8 cellular contexts compared by ENCODE assay signal in genomic region chr4:15004701-15005301, GRCh38. TPM values are rescaled to one million over a fixed set of nuclear protein-coding genes. Genes with fewer than 3 reads are reported as not detected.
DNase-seq lines count a peak whose midpoint lies in the region; ATAC-seq and TF ChIP-seq lines count a peak whose summit lies in the region.

No MANE protein-coding gene starts in this region.

- H3K9ac ChIP-seq in BLaER1 treated with 17β-estradiol and CSF1 and Interleukin-3, amounts not matched to agents 10 nM and 100 nM: peak overlapping the region; percentile 90 to 99 (median 95)
- H3K9ac ChIP-seq in neural cell (ENCODE audit: low read length): peak overlapping the region; percentile 96

- ATAC-seq in GM21825 (IDR thresholded peaks at IDR 0.05; ENCODE audit: unreplicated experiment) (peak; percentile 7), Panc1 (no peak), GM18873 (IDR thresholded peaks at IDR 0.05; ENCODE audit: low FRiP score, unreplicated experiment) (no peak)

- TF ChIP-seq CTCF in Panc1 (IDR thresholded peaks at IDR 0.05): no peak
- no peak for TF ChIP-seq CTCF in foreskin fibroblast (IDR thresholded peaks at IDR 0.05; ENCODE audit: low read depth, low read length)
- no peak for TF ChIP-seq CTCF in neural cell (IDR thresholded peaks at IDR 0.05; ENCODE audit: poor library complexity, severe bottlenecking)
- TF ChIP-seq CTCF in testis (IDR thresholded peaks at IDR 0.05): no peak

- no peaks in the 10 kb centered on the region for H3K9me3 ChIP-seq in BLaER1 treated with 17β-estradiol and CSF1 and Interleukin-3, amounts not matched to agents 10 nM and 100 nM (replicated peaks in 1 of 11)
- H3K9me3 ChIP-seq in Panc1 (ENCODE audit: control insufficient read depth, insufficient read depth, low read depth, low read length) (no peaks in the 10 kb centered on the region), neural cell (ENCODE audit: low read length) (no peaks in the 10 kb centered on the region), testis (no peaks in the 10 kb centered on the region)

- DNase-seq in Panc1 (ENCODE audit: low read depth, low spot score): no peak
- peak; percentile 12 for DNase-seq in activated gamma-delta T cell treated with Interleukin-2 at 50 U/mL for 16 hours
- peak; percentile 21 to 49 for DNase-seq in foreskin fibroblast
- DNase-seq in testis: peak; percentile 80

- no peak for TF ChIP-seq EP300 in neural cell (conservative IDR thresholded peaks at IDR 0.05; ENCODE audit: poor library complexity, severe bottlenecking)

- no TSS peak for BruUV-seq in Panc1 (replicated peaks; lab: Mats Ljungman, UMichigan)

- H3K4me3 ChIP-seq in BLaER1 treated with 17β-estradiol and CSF1 and Interleukin-3, amounts not matched to agents 10 nM and 100 nM: peak overlapping the region; percentile 80 to 100 (median 92)
- H3K4me3 ChIP-seq in Panc1 (ENCODE audit: low read depth in 2 of 2, low read length in 2 of 2): peak overlapping the region; percentile 72 to 80
- H3K4me3 ChIP-seq in foreskin fibroblast (ENCODE audit: low read depth in 1 of 2, low read length in 2 of 2): peak overlapping the region; percentile 79 to 81
- peak overlapping the region; percentile 93 for H3K4me3 ChIP-seq in neural cell (ENCODE audit: low read length)
- peak overlapping the region; percentile 88 to 95 for H3K4me3 ChIP-seq in testis

- peaks cover 20 to 53% (median 30%) of the 10 kb centered on the region in 11 experiments for H4K20me1 ChIP-seq in BLaER1 treated with 17β-estradiol and CSF1 and Interleukin-3, amounts not matched to agents 10 nM and 100 nM
- H4K20me1 ChIP-seq in neural cell (ENCODE audit: insufficient read depth): no peaks in the 10 kb centered on the region

- TF ChIP-seq POLR2A in testis (IDR thresholded peaks at IDR 0.05): no peak

- peak overlapping the region; percentile 92 to 99 (median 95); a peak in 21 of 22 replicates for H3K27ac ChIP-seq in BLaER1 treated with 17β-estradiol and CSF1 and Interleukin-3, amounts not matched to agents 10 nM and 100 nM
- H3K27ac ChIP-seq in Panc1 (ENCODE audit: low read length) (peak overlapping the region; percentile 58), neural cell (ENCODE audit: low read length) (no peak overlapping the region), testis (peak overlapping the region; percentile 97 to 99)

- CTCF ChIA-PET in Panc1 (lab: Charles Lee): no interaction called here

- H3F3A ChIP-seq in neural cell (ENCODE audit: insufficient read depth, low read length, poor library complexity, severe bottlenecking): no peaks in the 10 kb centered on the region

- peaks cover 0 to 38% (median 19%) of the 10 kb centered on the region in 10 experiments; a peak in 18 of 20 replicates for H3K4me1 ChIP-seq in BLaER1 treated with 17β-estradiol and CSF1 and Interleukin-3, amounts not matched to agents 10 nM and 100 nM
- H3K4me1 ChIP-seq in Panc1 (ENCODE audit: control insufficient read depth, insufficient read depth, low read length) (no peaks in the 10 kb centered on the region), testis (peaks cover 12% of the 10 kb centered on the region)

- H3K79me2 ChIP-seq in neural cell (replicated peaks; ENCODE audit: insufficient read depth, low read length): peaks cover 36% of the 10 kb centered on the region

- no peak overlapping the region for H2AFZ ChIP-seq in neural cell (ENCODE audit: low read depth, low read length)

- H3K9me2 ChIP-seq in neural cell (ENCODE audit: insufficient read depth, low read length): no peaks in the 10 kb centered on the region

- peaks cover 0 to 34% (median 29%) of the 10 kb centered on the region in 11 experiments; a peak in 19 of 22 replicates for H3K27me3 ChIP-seq in BLaER1 treated with 17β-estradiol and CSF1 and Interleukin-3, amounts not matched to agents 10 nM and 100 nM
- H3K27me3 ChIP-seq in Panc1 (ENCODE audit: control insufficient read depth, insufficient read depth, low read length): no peaks in the 10 kb centered on the region
- no peaks in the 10 kb centered on the region for H3K27me3 ChIP-seq in neural cell (ENCODE audit: insufficient read depth, low read depth, low read length)
- no peaks in the 10 kb centered on the region for H3K27me3 ChIP-seq in testis

- peaks cover 0 to 28% (median 6%) of the 10 kb centered on the region in 11 experiments; a peak in 10 of 22 replicates for H3K36me3 ChIP-seq in BLaER1 treated with 17β-estradiol and CSF1 and Interleukin-3, amounts not matched to agents 10 nM and 100 nM
- H3K36me3 ChIP-seq in Panc1 (ENCODE audit: control insufficient read depth, insufficient read depth, low read length) (no peaks in the 10 kb centered on the region; the same call in 1 of the 2 replicates), neural cell (ENCODE audit: insufficient read depth, low read length) (no peaks in the 10 kb centered on the region), testis (ENCODE audit: low read depth, missing control alignments) (no peaks in the 10 kb centered on the region)

- TF ChIP-seq RAD21 in neural cell (conservative IDR thresholded peaks at IDR 0.05): no peak

- WGBS in testis, 2 donors: 0 to 3% methylated on average over 25 to 45 of the region's 46 CpGs

- intact Hi-C loops in Panc1 (cut with micrococcal nuclease; ENCODE audit: unreplicated experiment) (no loop called here), testis (cut with DNase I; ENCODE audit: low total_unique reads) (no loop called here)

- in situ Hi-C loops in Panc1 (cut with HindIII; ENCODE audit: low pct_unique_long_range_greater_than_20kb, low sequenced_read_pairs): no loop called here

- POLR2A ChIA-PET in Panc1 (lab: Charles Lee): no interaction called here

- peak overlapping the region; percentile 82 to 99 (median 93) for H3K4me2 ChIP-seq in BLaER1 treated with 17β-estradiol and CSF1 and Interleukin-3, amounts not matched to agents 10 nM and 100 nM
- H3K4me2 ChIP-seq in neural cell (ENCODE audit: low read length): peak overlapping the region; percentile 23

TF ChIP-seq in neural cell, 6 proteins besides CTCF, POLR2A, EP300 and RAD21:
- TF ChIP-seq REST (IDR thresholded peaks at IDR 0.05; ENCODE audit: borderline replicate concordance) (no peak), MXI1 (conservative IDR thresholded peaks at IDR 0.05; ENCODE audit: poor library complexity, severe bottlenecking) (peak; percentile 30), EZH2 (IDR thresholded peaks at IDR 0.05; ENCODE audit: borderline replicate concordance, insufficient read depth, low read length, poor library complexity, severe bottlenecking) (no peak), TAF1 (IDR thresholded peaks at IDR 0.05; ENCODE audit: low read depth) (no peak)
TF ChIP-seq in neural cell: peak in this region for 1.

RNA-seq across cellular contexts. Expression of gene CPEB2, which starts 2.5 kb away (rescaled TPM):
- total RNA-seq in Panc1 (2021; ENCODE audit: unreplicated experiment) (7.2 TPM), testis (10 to 100 TPM; 76.6 to 95.6 TPM)
- polyA plus RNA-seq in Panc1 (2012; ENCODE audit: insufficient read length): 2.1 TPM
- polyA plus RNA-seq in neural cell (8.6 and 12.4 TPM in 2 replicates), testis (ENCODE audit: insufficient read depth, low read depth, low replicate concordance) (93.6 TPM)
- 25.8 and 29.4 TPM in 2 replicates for polyA minus RNA-seq in neural cell
